In the genomic region with DNA sequence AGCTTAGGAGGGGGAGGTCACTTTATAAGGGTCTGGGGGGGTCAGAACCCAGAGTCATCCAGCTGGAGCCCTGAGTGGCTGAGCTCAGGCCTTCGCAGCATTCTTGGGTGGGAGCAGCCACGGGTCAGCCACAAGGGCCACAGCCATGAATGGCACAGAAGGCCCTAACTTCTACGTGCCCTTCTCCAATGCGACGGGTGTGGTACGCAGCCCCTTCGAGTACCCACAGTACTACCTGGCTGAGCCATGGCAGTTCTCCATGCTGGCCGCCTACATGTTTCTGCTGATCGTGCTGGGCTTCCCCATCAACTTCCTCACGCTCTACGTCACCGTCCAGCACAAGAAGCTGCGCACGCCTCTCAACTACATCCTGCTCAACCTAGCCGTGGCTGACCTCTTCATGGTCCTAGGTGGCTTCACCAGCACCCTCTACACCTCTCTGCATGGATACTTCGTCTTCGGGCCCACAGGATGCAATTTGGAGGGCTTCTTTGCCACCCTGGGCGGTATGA, we compare ENCODE assay signal across 18 cellular contexts. TPM values are rescaled to one million over a fixed set of nuclear protein-coding genes. Genes with fewer than 3 reads are reported as not detected.
DNase-seq lines count a peak whose midpoint lies in the region; ATAC-seq and TF ChIP-seq lines count a peak whose summit lies in the region.
"Had no signal": no experiment of that assay in that cellular context is flagged by ENCODE, and none has a peak within 500 bp of the region (broad histone marks: within the 10 kb centered on the region; RNA-seq: fewer than 3 reads in every experiment).

A gene (plus strand): TSS at position 51 of the 512 bp plus-strand sequence. CDS start 95 bp downstream, at position 146.

- no peak for TF ChIP-seq POLR2A in thyroid gland (IDR thresholded peaks at IDR 0.05)

- no peaks in the 10 kb centered on the region for H3K27me3 ChIP-seq in thyroid gland

- no peak within 1 kb of the TSS for H3K4me3 Mint-ChIP-seq in T-helper 17 cell
- H3K4me3 Mint-ChIP-seq in effector memory CD8-positive, alpha-beta T cell: no peak within 1 kb of the TSS
- no peak within 1 kb of the TSS for H3K4me3 Mint-ChIP-seq in neural crest cell
- H3K4me3 Mint-ChIP-seq in stimulated activated naive B cell treated with anti-CD40 and anti-IgM and Interleukin-4, amounts not matched to agents 10 μg/mL and 1 μg/mL and 100 μg/mL, for 72 hours: no peak within 1 kb of the TSS
- no peak within 1 kb of the TSS for H3K4me3 Mint-ChIP-seq in type B pancreatic cell
- H3K4me3 Mint-ChIP-seq: CD8-positive, alpha-beta memory T cell had no signal

- H3K36me3 Mint-ChIP-seq in T-helper 17 cell (ENCODE audit: low read depth): no peaks in the 10 kb centered on the region
- H3K36me3 Mint-ChIP-seq in effector memory CD8-positive, alpha-beta T cell (ENCODE audit: insufficient read depth): peaks cover 3% of the 10 kb centered on the region
- no peaks in the 10 kb centered on the region for H3K36me3 Mint-ChIP-seq in neural crest cell (ENCODE audit: low read depth)
- no peaks in the 10 kb centered on the region for H3K36me3 Mint-ChIP-seq in stimulated activated naive B cell treated with anti-CD40 and anti-IgM and Interleukin-4, amounts not matched to agents 10 μg/mL and 1 μg/mL and 100 μg/mL, for 72 hours
- H3K36me3 Mint-ChIP-seq in type B pancreatic cell: no peaks in the 10 kb centered on the region
- H3K36me3 Mint-ChIP-seq: CD8-positive, alpha-beta memory T cell had no signal

- no peaks in the 10 kb centered on the region for H3K4me1 ChIP-seq in thyroid gland
- H3K4me1 ChIP-seq: HAP-1 had no signal

- ATAC-seq in T-helper 17 cell: no peak
- ATAC-seq in effector memory CD8-positive, alpha-beta T cell (replicated peaks): no peak
- no peak for ATAC-seq in stimulated activated naive B cell treated with anti-CD40 and anti-IgM and Interleukin-4, amounts not matched to agents 10 μg/mL and 1 μg/mL and 100 μg/mL, for 72 hours (replicated peaks)

- H3K4me1 Mint-ChIP-seq in T-helper 17 cell (peaks cover 9% of the 10 kb centered on the region), neural crest cell (peaks cover 5% of the 10 kb centered on the region), type B pancreatic cell (ENCODE audit: unreplicated experiment) (peaks cover 21% of the 10 kb centered on the region)
- no peaks in the 10 kb centered on the region for H3K4me1 Mint-ChIP-seq in effector memory CD8-positive, alpha-beta T cell (ENCODE audit: low read depth in 2 of 2)
- H3K4me1 Mint-ChIP-seq in stimulated activated naive B cell treated with anti-CD40 and anti-IgM and Interleukin-4, amounts not matched to agents 10 μg/mL and 1 μg/mL and 100 μg/mL, for 72 hours: peaks cover 16 to 33% of the 10 kb centered on the region in 2 donors
- H3K4me1 Mint-ChIP-seq: CD8-positive, alpha-beta memory T cell had no signal

- peaks cover 9% of the 10 kb centered on the region for H3K27me3 Mint-ChIP-seq in T-helper 17 cell
- H3K27me3 Mint-ChIP-seq in effector memory CD8-positive, alpha-beta T cell: peaks cover 0 to 4% of the 10 kb centered on the region in 2 donors
- H3K27me3 Mint-ChIP-seq in neural crest cell (ENCODE audit: low read depth): no peaks in the 10 kb centered on the region
- peaks cover 6 to 12% of the 10 kb centered on the region in 2 donors for H3K27me3 Mint-ChIP-seq in stimulated activated naive B cell treated with anti-CD40 and anti-IgM and Interleukin-4, amounts not matched to agents 10 μg/mL and 1 μg/mL and 100 μg/mL, for 72 hours
- H3K27me3 Mint-ChIP-seq in type B pancreatic cell: no peaks in the 10 kb centered on the region
- H3K27me3 Mint-ChIP-seq: CD8-positive, alpha-beta memory T cell had no signal

- no peaks in the 10 kb centered on the region for H3K9me3 Mint-ChIP-seq in effector memory CD8-positive, alpha-beta T cell
- H3K9me3 Mint-ChIP-seq in neural crest cell: no peaks in the 10 kb centered on the region
- H3K9me3 Mint-ChIP-seq in stimulated activated naive B cell treated with anti-CD40 and anti-IgM and Interleukin-4, amounts not matched to agents 10 μg/mL and 1 μg/mL and 100 μg/mL, for 72 hours: no peaks in the 10 kb centered on the region
- H3K9me3 Mint-ChIP-seq in type B pancreatic cell: no peaks in the 10 kb centered on the region
- H3K9me3 Mint-ChIP-seq: CD8-positive, alpha-beta memory T cell had no signal

- H3K4me3 ChIP-seq in thyroid gland (replicated peaks in 1 of 3): no peak within 1 kb of the TSS
- H3K4me3 ChIP-seq: HAP-1 had no signal

- TF ChIP-seq CTCF in neural crest cell (conservative IDR thresholded peaks at IDR 0.05) (no peak), thyroid gland (IDR thresholded peaks at IDR 0.05) (no peak), type B pancreatic cell (conservative IDR thresholded peaks at IDR 0.05) (no peak)

- H3K36me3 ChIP-seq in thyroid gland: no peaks in the 10 kb centered on the region
- H3K36me3 ChIP-seq: HAP-1 had no signal

- no peak within 1 kb of the TSS for H3K27ac ChIP-seq in thyroid gland

- WGBS in thyroid gland, 2 donors: 94 to 95% methylated on average over 13 to 18 of the region's 18 CpGs

- DNase-seq in T-helper 17 cell (no peak), neural crest cell (ENCODE audit: low read depth, low spot score) (no peak), thyroid gland (no peak), type B pancreatic cell (ENCODE audit: extremely low spot score, unreplicated experiment) (no peak), NCI-H2196 treated with DMSO at 0.1 percent for 48 hours (lab: John Stamatoyannopoulos, UW; ENCODE audit: unreplicated experiment) (no peak)
- no peak for DNase-seq in effector memory CD8-positive, alpha-beta T cell
- no peak for DNase-seq in stimulated activated naive B cell treated with anti-CD40 and anti-IgM and Interleukin-4, amounts not matched to agents 10 μg/mL and 1 μg/mL and 100 μg/mL, for 72 hours
- DNase-seq: CD8-positive, alpha-beta memory T cell; DMS79; NCI-H1105; NCI-H1694; NCI-H69; NK-92 treated with Interleukin-12 subunit alpha and Interleukin-12 subunit beta, amount 100 ng/mL, for 24 hours; SHP77 had no signal

- intact Hi-C loops in thyroid gland (cut with DNase I): no loop called here

- H3K9me3 ChIP-seq in T-helper 17 cell (ENCODE audit: control insufficient read depth, low read length, poor library complexity, severe bottlenecking) (no peaks in the 10 kb centered on the region), thyroid gland (no peaks in the 10 kb centered on the region)
- H3K9me3 ChIP-seq: HAP-1 had no signal

- H3K27ac Mint-ChIP-seq in T-helper 17 cell: peak within 1 kb of the TSS; percentile 45
- peak within 1 kb of the TSS; percentile 57 to 90 for H3K27ac Mint-ChIP-seq in effector memory CD8-positive, alpha-beta T cell
- H3K27ac Mint-ChIP-seq in neural crest cell (ENCODE audit: unreplicated experiment): peak within 1 kb of the TSS; percentile 2
- H3K27ac Mint-ChIP-seq in stimulated activated naive B cell treated with anti-CD40 and anti-IgM and Interleukin-4, amounts not matched to agents 10 μg/mL and 1 μg/mL and 100 μg/mL, for 72 hours: peak within 1 kb of the TSS; percentile 82
- no peak within 1 kb of the TSS for H3K27ac Mint-ChIP-seq in type B pancreatic cell

RNA-seq across cellular contexts. Expression of the gene that starts here (rescaled TPM):
- not detected for total RNA-seq in T-helper 17 cell
- total RNA-seq in neural crest cell: not detected in 2 replicates
- not detected for total RNA-seq in thyroid gland
- total RNA-seq in type B pancreatic cell (ENCODE audit: low replicate concordance): not detected in 2 replicates
- total RNA-seq: CD8-positive, alpha-beta memory T cell; G401; LHCN-M2; OCI-LY7 had no signal
